25 cellular contexts compared by ENCODE assay signal in the genomic region with DNA sequence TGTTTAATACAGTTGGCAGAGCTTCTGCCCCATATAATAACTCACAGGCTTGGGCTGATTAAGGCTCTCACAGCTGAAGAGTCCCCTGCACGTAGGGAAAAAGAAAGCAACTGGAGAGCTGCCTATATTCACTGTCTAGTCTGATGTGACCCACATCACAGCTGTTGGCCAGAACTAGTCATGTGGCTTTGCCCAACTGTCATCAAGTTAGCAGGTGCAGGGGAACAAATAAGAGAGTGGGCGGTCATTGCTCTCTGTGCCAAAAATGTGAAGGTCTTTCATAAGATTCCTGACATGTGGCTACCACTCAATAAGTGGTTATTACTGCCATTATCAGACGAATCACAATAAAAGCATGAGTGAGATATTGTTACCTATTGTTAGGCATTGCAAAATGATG.
DNase-seq lines count a peak whose midpoint lies in the region; ATAC-seq, FAIRE-seq and TF ChIP-seq lines count a peak whose summit lies in the region.
"Had no signal": no experiment of that assay in that cellular context is flagged by ENCODE, and none has a peak within 500 bp of the region (broad histone marks: within the 10 kb centered on the region; RNA-seq: fewer than 3 reads in every experiment).

No MANE protein-coding gene starts in this region.

- no peak overlapping the region for H3K4me3 ChIP-seq in kidney (ENCODE audit: low read length in 2 of 2)
- H3K4me3 ChIP-seq: breast epithelium, prostate gland, SJSA1, transverse colon had no signal

- H3K27ac ChIP-seq in kidney (ENCODE audit: low read depth in 2 of 2, low read length in 2 of 2), result no peak overlapping the region
- H3K27ac ChIP-seq: breast epithelium, prostate gland, SJSA1, transverse colon had no signal

- H3K36me3 Mint-ChIP-seq in brain, result no peaks in the 10 kb centered on the region
- H3K36me3 Mint-ChIP-seq: CD4-positive, CD25-positive, alpha-beta regulatory T cell had no signal

- no peak overlapping the region for H3K4me3 Mint-ChIP-seq in brain
- H3K4me3 Mint-ChIP-seq: CD4-positive, CD25-positive, alpha-beta regulatory T cell; stimulated activated naive CD8-positive, alpha-beta T cell treated with anti-CD3 and anti-CD28 coated beads, Interleukin-15, Interleukin-2, amounts not matched to agents 100 ng/mL and 50 ng/mL, for 24 hours; T-helper 1 cell treated with Interleukin-12 subunit alpha and Interleukin-12 subunit beta and Interleukin-4 antibody, amounts not matched to agents 30 μg/mL and 1 μg/mL, for 36 hours had no signal

- no peak overlapping the region for H3K9ac ChIP-seq in kidney (ENCODE audit: low read length in 2 of 2)

- TF ChIP-seq CTCF in brain (conservative IDR thresholded peaks at IDR 0.05) (no peak), kidney (IDR thresholded peaks at IDR 0.05; ENCODE audit: borderline replicate concordance, extremely low read depth, insufficient read depth) (no peak)

- H3K4me1 Mint-ChIP-seq in brain, result peaks cover 25% of the 10 kb centered on the region
- H3K4me1 Mint-ChIP-seq: CD4-positive, CD25-positive, alpha-beta regulatory T cell had no signal

- no peaks in the 10 kb centered on the region for H3K27me3 Mint-ChIP-seq in brain
- H3K27me3 Mint-ChIP-seq: CD4-positive, CD25-positive, alpha-beta regulatory T cell; stimulated activated naive CD8-positive, alpha-beta T cell treated with anti-CD3 and anti-CD28 coated beads, Interleukin-15, Interleukin-2, amounts not matched to agents 100 ng/mL and 50 ng/mL, for 24 hours had no signal

- H3K27ac Mint-ChIP-seq in brain, result peak overlapping the region in 3 of 5 experiments; percentile 10 to 69 (median 49)
- H3K27ac Mint-ChIP-seq: CD4-positive, CD25-positive, alpha-beta regulatory T cell; stimulated activated naive CD8-positive, alpha-beta T cell treated with anti-CD3 and anti-CD28 coated beads, Interleukin-15, Interleukin-2, amounts not matched to agents 100 ng/mL and 50 ng/mL, for 24 hours; T-helper 1 cell treated with Interleukin-12 subunit alpha and Interleukin-12 subunit beta and Interleukin-4 antibody, amounts not matched to agents 30 μg/mL and 1 μg/mL, for 36 hours had no signal

- no peaks in the 10 kb centered on the region for H3K36me3 ChIP-seq in kidney (ENCODE audit: control insufficient read depth in 1 of 2, insufficient read depth in 2 of 2, low read length in 2 of 2)
- H3K36me3 ChIP-seq: breast epithelium, prostate gland, SJSA1, transverse colon had no signal

- peaks cover 0 to 2% of the 10 kb centered on the region in 2 donors for H3K9me3 ChIP-seq in kidney (ENCODE audit: control insufficient read depth in 1 of 2, low read length in 2 of 2)
- H3K9me3 ChIP-seq: breast epithelium, prostate gland, SJSA1, transverse colon had no signal

- peak; percentile 42 for ATAC-seq in GM18858 (IDR thresholded peaks at IDR 0.05; ENCODE audit: unreplicated experiment)
- peak; percentile 71 for ATAC-seq in HG02678 (IDR thresholded peaks at IDR 0.05; ENCODE audit: unreplicated experiment)
- no peak for ATAC-seq in HG03025 (IDR thresholded peaks at IDR 0.05; ENCODE audit: low FRiP score, unreplicated experiment)
- ATAC-seq: left lobe of liver had no signal

- H3K9me3 Mint-ChIP-seq in brain, result peaks cover 0 to 8% (median 0%) of the 10 kb centered on the region in 5 experiments

- H3K4me1 ChIP-seq in kidney (ENCODE audit: control insufficient read depth in 1 of 2, insufficient read depth in 1 of 2, low read depth in 1 of 2, low read length in 2 of 2), result no peaks in the 10 kb centered on the region
- H3K4me1 ChIP-seq: breast epithelium, prostate gland, SJSA1, transverse colon had no signal

- intact Hi-C loops in kidney (cut with DNase I), result no loop called here

- FAIRE-seq in kidney (lab: Jason Lieb, UNC), result no peak
- FAIRE-seq: endometrium had no signal

- DNase-seq in NCI-H2081 treated with DMSO at 0.1 percent for 48 hours (lab: John Stamatoyannopoulos, UW) (peak; percentile 80), kidney (no peak)
- no peak for DNase-seq in activated T-cell treated with anti-CD3 and anti-CD28 coated beads, Interleukin-2, amount 50 U/mL, for 1 hour
- DNase-seq: activated CD4-positive, alpha-beta T cell treated with anti-CD3 and anti-CD28 coated beads, Interleukin-2, amount 50 U/mL, for 1 hour; activated CD8-positive, alpha-beta memory T cell treated with anti-CD3 and anti-CD28 coated beads, Interleukin-2, amount 50 U/mL, for 4 hours; activated effector memory CD4-positive, alpha-beta T cell treated with Interleukin-2 at 50 U/mL for 16 hours; CD4-positive, CD25-positive, alpha-beta regulatory T cell; DMS53; KBM-7; MV-4-11; NCI-H2107; NCI-H524; stimulated activated CD4-positive, alpha-beta T cell treated with anti-CD3 and anti-CD28 coated beads, Interleukin-4, amount 100 ng/mL, for 24 hours; transverse colon had no signal
